Comparison of ENCODE assay signal across 24 cellular contexts in genomic region chr5:514101-514485, GRCh38.
"Had no signal": no experiment of that assay in that cellular context is flagged by ENCODE, and none has a peak within 500 bp of the region (broad histone marks: within the 10 kb centered on the region; RNA-seq: fewer than 3 reads in every experiment).

No MANE protein-coding gene starts in this region.

- H3K9me3 Mint-ChIP-seq: activated CD4-positive, alpha-beta memory T cell treated with anti-CD3 and anti-CD28 coated beads, Interleukin-2, amount 10 ng/mL, durations not matched to agents 7 days and 5 days; activated T-helper 1 cell treated with anti-CD3 and anti-CD28 coated beads, Interleukin-12 subunit alpha, Interleukin-12 subunit beta, Interleukin-2, Interleukin-4 antibody, amounts not matched to agents 30 ng/mL and 10 ng/mL and 1 ng/mL, durations not matched to agents 14 hours and 24 hours and 36 hours; mesothelial cell of epicardium; stimulated activated naive CD8-positive, alpha-beta T cell treated with anti-CD3 and anti-CD28 coated beads, Interleukin-15, Interleukin-2, amounts not matched to agents 100 ng/mL and 50 ng/mL, for 24 hours; T-helper 1 cell treated with Interleukin-12 subunit alpha and Interleukin-12 subunit beta and Interleukin-4 antibody, amounts not matched to agents 30 μg/mL and 1 μg/mL, for 36 hours had no signal

- ATAC-seq: activated naive CD8-positive, alpha-beta T cell treated with anti-CD3 and anti-CD28 coated beads, Interleukin-2, amount 50 U/mL, for 24 hours; body of pancreas; left ventricle myocardium superior; natural killer cell had no signal

- H3K27ac ChIP-seq: body of pancreas, cardiac muscle cell, ovary, prostate gland, tibial artery had no signal

- H3K27me3 ChIP-seq: ovary had no signal

- H3K36me3 ChIP-seq: cardiac muscle cell, ovary, prostate gland, tibial artery had no signal

- H3K4me3 Mint-ChIP-seq: activated CD4-positive, alpha-beta memory T cell treated with anti-CD3 and anti-CD28 coated beads, Interleukin-2, amount 10 ng/mL, durations not matched to agents 7 days and 5 days; activated CD4-positive, alpha-beta T cell treated with anti-CD3 and anti-CD28 coated beads, Interleukin-2, amount 10 ng/mL, durations not matched to agents 24 days and 14 days; activated naive CD8-positive, alpha-beta T cell treated with anti-CD3 and anti-CD28 coated beads, Interleukin-2, amount 50 U/mL, for 24 hours; activated T-helper 1 cell treated with anti-CD3 and anti-CD28 coated beads, Interleukin-12 subunit alpha, Interleukin-12 subunit beta, Interleukin-2, Interleukin-4 antibody, amounts not matched to agents 30 ng/mL and 10 ng/mL and 1 ng/mL, durations not matched to agents 14 hours and 24 hours and 36 hours; mesothelial cell of epicardium; natural killer cell; stimulated activated naive CD8-positive, alpha-beta T cell treated with anti-CD3 and anti-CD28 coated beads, Interleukin-15, Interleukin-2, amounts not matched to agents 100 ng/mL and 50 ng/mL, for 24 hours; T-helper 1 cell treated with Interleukin-12 subunit alpha and Interleukin-12 subunit beta and Interleukin-4 antibody, amounts not matched to agents 30 μg/mL and 1 μg/mL, for 36 hours had no signal

- H3K36me3 Mint-ChIP-seq: mesothelial cell of epicardium, natural killer cell had no signal

- DNase-seq: activated CD4-positive, alpha-beta memory T cell treated with anti-CD3 and anti-CD28 coated beads, Interleukin-2, amount 10 ng/mL, durations not matched to agents 7 days and 5 days; activated CD4-positive, alpha-beta T cell treated with anti-CD3 and anti-CD28 coated beads, Interleukin-2, amount 10 ng/mL, durations not matched to agents 24 days and 14 days; activated gamma-delta T cell; activated naive CD4-positive, alpha-beta T cell treated with anti-CD3 and anti-CD28 coated beads, Interleukin-2, amount 50 U/mL, for 16 hours; activated naive CD8-positive, alpha-beta T cell treated with anti-CD3 and anti-CD28 coated beads, Interleukin-2, amount 50 U/mL, for 24 hours; body of pancreas; cortex of kidney; foreskin melanocyte; glutamatergic neuron; hippocampal formation; left ventricle myocardium superior; mammary epithelial cell; natural killer cell; ovary; stimulated activated CD4-positive, alpha-beta T cell treated with anti-CD3 and anti-CD28 coated beads, Interleukin-12 subunit alpha, Interleukin-12 subunit beta, amount 100 ng/mL, for 4 hours; stimulated activated CD4-positive, alpha-beta T cell treated with anti-CD3 and anti-CD28 coated beads, Interleukin-4, amount 100 ng/mL, for 4 hours; T1000; tibial artery had no signal

- H3K4me1 Mint-ChIP-seq: activated CD4-positive, alpha-beta memory T cell treated with anti-CD3 and anti-CD28 coated beads, Interleukin-2, amount 10 ng/mL, durations not matched to agents 7 days and 5 days; activated CD4-positive, alpha-beta T cell treated with anti-CD3 and anti-CD28 coated beads, Interleukin-2, amount 10 ng/mL, durations not matched to agents 24 days and 14 days; activated naive CD8-positive, alpha-beta T cell treated with anti-CD3 and anti-CD28 coated beads, Interleukin-2, amount 50 U/mL, for 24 hours; mesothelial cell of epicardium; natural killer cell had no signal

- H3K9me3 ChIP-seq: body of pancreas, ovary, prostate gland, tibial artery had no signal

- H3K4me3 ChIP-seq: body of pancreas, cardiac muscle cell, ovary, prostate gland, tibial artery had no signal

- H3K4me1 ChIP-seq: prostate gland had no signal

- H3K27ac Mint-ChIP-seq: activated CD4-positive, alpha-beta memory T cell treated with anti-CD3 and anti-CD28 coated beads, Interleukin-2, amount 10 ng/mL, durations not matched to agents 7 days and 5 days; activated CD4-positive, alpha-beta T cell treated with anti-CD3 and anti-CD28 coated beads, Interleukin-2, amount 10 ng/mL, durations not matched to agents 24 days and 14 days; activated naive CD8-positive, alpha-beta T cell treated with anti-CD3 and anti-CD28 coated beads, Interleukin-2, amount 50 U/mL, for 24 hours; activated T-helper 1 cell treated with anti-CD3 and anti-CD28 coated beads, Interleukin-12 subunit alpha, Interleukin-12 subunit beta, Interleukin-2, Interleukin-4 antibody, amounts not matched to agents 30 ng/mL and 10 ng/mL and 1 ng/mL, durations not matched to agents 14 hours and 24 hours and 36 hours; mesothelial cell of epicardium; natural killer cell; stimulated activated naive CD8-positive, alpha-beta T cell treated with anti-CD3 and anti-CD28 coated beads, Interleukin-15, Interleukin-2, amounts not matched to agents 100 ng/mL and 50 ng/mL, for 24 hours; T-helper 1 cell treated with Interleukin-12 subunit alpha and Interleukin-12 subunit beta and Interleukin-4 antibody, amounts not matched to agents 30 μg/mL and 1 μg/mL, for 36 hours had no signal
